ENCODE assay signal across 15 cellular contexts in genomic region chr4:102734116-102734515, GRCh38. TPM values are rescaled to one million over a fixed set of nuclear protein-coding genes. Genes with fewer than 3 reads are reported as not detected.
DNase-seq lines count a peak whose midpoint lies in the region; ATAC-seq and TF ChIP-seq lines count a peak whose summit lies in the region.
"Had no signal": no experiment of that assay in that cellular context is flagged by ENCODE, and none has a peak within 500 bp of the region (broad histone marks: within the 10 kb centered on the region; RNA-seq: fewer than 3 reads in every experiment).

No MANE protein-coding gene starts in this region.

- peak overlapping the region; percentile 48; the same call in 1 of the 2 replicates for H3K23ac ChIP-seq in IMR-90 (ENCODE audit: low read depth, low read length)

- H3K4me3 Mint-ChIP-seq in naive B cell = peak overlapping the region in 1 of 8 donors; percentile 42
- H3K4me3 Mint-ChIP-seq in nephron progenitor cell = no peak overlapping the region
- H3K4me3 Mint-ChIP-seq: nephron had no signal

- no peak overlapping the region for H3K4me3 ChIP-seq in IMR-90 (ENCODE audit: insufficient read depth, low read depth, low read length)
- H3K4me3 ChIP-seq in mucosa of descending colon = no peak overlapping the region
- H3K4me3 ChIP-seq: adrenal gland, gastrocnemius medialis had no signal

- CTCF ChIA-PET in IMR-90 (lab: Yijun Ruan, JAX) = interaction anchor here (0.6 kb wide), 1 partner anchor 42 kb away, joined by 3 read pairs; no protein-coding TSS in a partner anchor

- H2BK120ac ChIP-seq in IMR-90 (ENCODE audit: low read depth, low read length) = peak overlapping the region; percentile 57

- peak overlapping the region; percentile 39; the same call in 1 of the 2 replicates for H3K4me2 ChIP-seq in IMR-90 (ENCODE audit: low read depth, low read length)

- peaks cover 8 to 35% (median 23%) of the 10 kb centered on the region in 7 donors for H3K9me3 Mint-ChIP-seq in naive B cell
- peaks cover 48% of the 10 kb centered on the region for H3K9me3 Mint-ChIP-seq in nephron progenitor cell

- peak overlapping the region; percentile 14; the same call in 1 of the 2 replicates for H3K56ac ChIP-seq in IMR-90 (ENCODE audit: extremely low read depth, insufficient read depth, low read length)

- in situ Hi-C loops in IMR-90 (cut with MboI; ENCODE audit: low sequenced_read_pairs) = no loop called here

- H3K27me3 Mint-ChIP-seq in naive B cell (no peaks in the 10 kb centered on the region), nephron progenitor cell (ENCODE audit: low read depth, poor library complexity) (peaks cover 8% of the 10 kb centered on the region)

- TF ChIP-seq RAD21 in IMR-90 (IDR thresholded peaks at IDR 0.05; ENCODE audit: low read length) = no peak

- H2AK5ac ChIP-seq in IMR-90 (ENCODE audit: low read depth, low read length) = peak overlapping the region; percentile 89

- H4K91ac ChIP-seq in IMR-90 (ENCODE audit: insufficient read depth, low read depth, low read length) = peak overlapping the region; percentile 75

- H3K4me1 ChIP-seq in IMR-90 (ENCODE audit: control insufficient read depth, insufficient read depth, low read length) (peaks cover 14% of the 10 kb centered on the region), mucosa of descending colon (ENCODE audit: low read depth) (no peaks in the 10 kb centered on the region)

- H3K4me1 Mint-ChIP-seq in naive B cell (peaks cover 49 to 63% (median 58%) of the 10 kb centered on the region in 3 donors), nephron progenitor cell (peaks cover 5% of the 10 kb centered on the region)

- BruUV-seq in IMR-90 (replicated peaks; lab: Mats Ljungman, UMichigan) = no TSS peak

- no peaks in the 10 kb centered on the region; the same call in 1 of the 2 replicates for H3K9me3 ChIP-seq in IMR-90 (ENCODE audit: control insufficient read depth, insufficient read depth, low read length)
- peaks cover 2% of the 10 kb centered on the region for H3K9me3 ChIP-seq in mucosa of descending colon
- H3K9me3 ChIP-seq: adrenal gland, gastrocnemius medialis had no signal

- H3K27ac Mint-ChIP-seq in naive B cell (peak overlapping the region in 5 of 6 donors; percentile 87 to 94 (median 88)), nephron progenitor cell (no peak overlapping the region)
- H3K27ac Mint-ChIP-seq: nephron had no signal

- H4K8ac ChIP-seq in IMR-90 (ENCODE audit: low read depth in 2 of 2, low read length in 2 of 2) = peak overlapping the region; percentile 27 to 76; a peak in 3 of 4 replicates

- peak overlapping the region; percentile 50 for H2BK20ac ChIP-seq in IMR-90 (ENCODE audit: low read depth, low read length)

- H3K36me3 Mint-ChIP-seq in naive B cell (peaks cover 48 to 56% of the 10 kb centered on the region in 2 donors), nephron progenitor cell (ENCODE audit: low read depth) (peaks cover 65% of the 10 kb centered on the region)

- no peak overlapping the region for H3K9ac ChIP-seq in IMR-90 (ENCODE audit: low read depth, low read length)

- TF ChIP-seq CTCF in IMR-90 (conservative IDR thresholded peaks at IDR 0.05; ENCODE audit: low read depth, low read length) (no peak), mucosa of descending colon (IDR thresholded peaks at IDR 0.05) (no peak), nephron progenitor cell (IDR thresholded peaks at IDR 0.05) (no peak)

- TF ChIP-seq POLR2A in IMR-90 (IDR thresholded peaks at IDR 0.05; ENCODE audit: low read depth, low read length) = no peak

- H2AFZ ChIP-seq in IMR-90 (replicated peaks; ENCODE audit: low read length, poor library complexity) = no peak overlapping the region

- POLR2A ChIA-PET in IMR-90 (lab: Charles Lee; ENCODE audit: unreplicated experiment) = no interaction called here

- peak overlapping the region; percentile 47 for H3K18ac ChIP-seq in IMR-90 (ENCODE audit: low read depth, low read length)

- H2AK9ac ChIP-seq in IMR-90 (replicated peaks; ENCODE audit: low read depth, low read length, poor library complexity) = peak overlapping the region; percentile 38

- H4K5ac ChIP-seq in IMR-90 (ENCODE audit: low read depth, low read length) = peak overlapping the region; percentile 2; the same call in 1 of the 2 replicates

- H3K79me1 ChIP-seq in IMR-90 (ENCODE audit: low read depth in 1 of 2, low read length in 2 of 2) = peaks cover 26 to 62% of the 10 kb centered on the region in 2 experiments

- H3K9me1 ChIP-seq in IMR-90 (ENCODE audit: insufficient read depth, low read length) = peaks cover 13% of the 10 kb centered on the region

- peaks cover 11% of the 10 kb centered on the region for H4K20me1 ChIP-seq in IMR-90 (ENCODE audit: insufficient read depth, low read length)

- peak overlapping the region; percentile 68 for H3K27ac ChIP-seq in IMR-90 (ENCODE audit: insufficient read depth, low read length)

- peak overlapping the region; percentile 81 for H2BK5ac ChIP-seq in IMR-90 (ENCODE audit: low read depth, low read length, poor library complexity, severe bottlenecking)

- peak; percentile 11 for ATAC-seq in GM18870 (IDR thresholded peaks at IDR 0.05; ENCODE audit: unreplicated experiment)
- ATAC-seq in GM21390 (IDR thresholded peaks at IDR 0.05; ENCODE audit: unreplicated experiment) = peak; percentile 3
- peak; percentile 8; the same call in 1 of the 2 replicates for ATAC-seq in IMR-90 (ENCODE audit: low read depth)
- no peak for ATAC-seq in naive B cell (ENCODE audit: low read depth in 2 of 2)
- ATAC-seq in mucosa of descending colon = no peak
- ATAC-seq in HG03175 (IDR thresholded peaks at IDR 0.05; ENCODE audit: unreplicated experiment) = no peak
- ATAC-seq: Panc1 had no signal

- H3K14ac ChIP-seq in IMR-90 (replicated peaks; ENCODE audit: low read depth, low read length) = peak overlapping the region; percentile 26

- peak overlapping the region; percentile 12; the same call in 1 of the 3 replicates for H2BK15ac ChIP-seq in IMR-90 (ENCODE audit: low read depth, low read length)

- 0 out of 2 replicates have a peak, but pooled peaks cover 3% of the 10 kb centered on the region for H3K36me3 ChIP-seq in IMR-90 (ENCODE audit: control insufficient read depth, insufficient read depth, low read length)
- H3K36me3 ChIP-seq in mucosa of descending colon (ENCODE audit: low read depth) = no peaks in the 10 kb centered on the region
- H3K36me3 ChIP-seq: adrenal gland had no signal

- dilution Hi-C loops in IMR-90 (cut with HindIII; ENCODE audit: low sequenced_read_pairs, unreplicated experiment) = no loop called here

- no peaks in the 10 kb centered on the region for H3K27me3 ChIP-seq in IMR-90 (ENCODE audit: control insufficient read depth, insufficient read depth, low read length)
- H3K27me3 ChIP-seq: adrenal gland, gastrocnemius medialis had no signal

- intact Hi-C loops in IMR-90 (cut with micrococcal nuclease) (no loop called here), mucosa of descending colon (cut with DNase I, micrococcal nuclease) (no loop called here)

- peak overlapping the region; percentile 83 for H3K4ac ChIP-seq in IMR-90 (ENCODE audit: low read depth, low read length)

- no peak for DNase-seq in IMR-90
- no peak for DNase-seq in naive B cell
- no peak for DNase-seq in mucosa of descending colon
- no peak for DNase-seq in nephron progenitor cell
- no peak for DNase-seq in DMS79 (lab: John Stamatoyannopoulos, UW)
- DNase-seq: effector CD4-positive, alpha-beta T cell; gastrocnemius medialis; MM.1S; NCI-H226 had no signal

- no CpG with 5 or more reads among the region's 5 CpGs for WGBS in IMR-90 (ENCODE audit: extremely low coverage in 2 of 2, insufficient read length in 1 of 2), 2 experiments

TF ChIP-seq in IMR-90, 13 proteins besides CTCF, POLR2A, EP300 and RAD21:
- TF ChIP-seq SMC3 (IDR thresholded peaks at IDR 0.05; ENCODE audit: low read depth, low read length) = no peak
- TF ChIP-seq FOS (IDR thresholded peaks at IDR 0.05; ENCODE audit: low read depth, low read length) = no peak
- no peak for TF ChIP-seq RCOR1 (IDR thresholded peaks at IDR 0.05; ENCODE audit: insufficient replicate concordance, low read length)
- TF ChIP-seq MAFK (IDR thresholded peaks at IDR 0.05; ENCODE audit: low read depth, low read length) = no peak
- TF ChIP-seq RFX5 (IDR thresholded peaks at IDR 0.05; ENCODE audit: low read depth, low read length) = no peak
- TF ChIP-seq MXI1 (IDR thresholded peaks at IDR 0.05; ENCODE audit: borderline replicate concordance, low read depth, low read length) = no peak
- TF ChIP-seq MAZ (IDR thresholded peaks at IDR 0.05; ENCODE audit: borderline replicate concordance, low read depth, low read length) = no peak
- no peak for TF ChIP-seq CEBPB (IDR thresholded peaks at IDR 0.05; ENCODE audit: low read depth, low read length)
- no peak for TF ChIP-seq CHD1 (IDR thresholded peaks at IDR 0.05; ENCODE audit: low read depth, low read length)
- no peak for TF ChIP-seq NFE2L2 (IDR thresholded peaks at IDR 0.05; ENCODE audit: low read depth, low read length)
TF ChIP-seq in IMR-90: peak in this region for 0.

RNA-seq across cellular contexts. Expression of gene MANBA, which starts 26.7 kb away (rescaled TPM):
- 17.2 and 18.3 TPM in 2 replicates for total RNA-seq in IMR-90 (2012; rRNA removed)
- polyA plus RNA-seq in IMR-90 (2012; rRNA removed) = 10.4 and 11.5 TPM in 2 replicates
- 11.9 and 12.5 TPM in 2 replicates for polyA plus RNA-seq in IMR-90 (2012; cell fraction: cytosol; rRNA removed)
- 6.9 and 28.1 TPM in 2 replicates for polyA plus RNA-seq in IMR-90 (2012; cell fraction: nucleus; rRNA removed; ENCODE audit: low replicate concordance)
- 10 to 100 TPM; 53.2 to 65.9 (median 55.0) TPM for polyA plus RNA-seq in naive B cell (ENCODE audit: low read depth in 6 of 6)
- 10 to 100 TPM; 15.5 to 25.0 (median 19.9) TPM for total RNA-seq in mucosa of descending colon

Comparison
In these comparisons a context has a peak if more than half of its experiments do, and no peak if none do; other contexts are left out.
1. ATAC-seq: peak in GM18870 (single experiment), GM21390 (single experiment) and IMR-90 (single experiment); none in naive B cell (0 of 2), mucosa of descending colon (single experiment) and HG03175 (single experiment).